ENCODE assay signal across 29 cellular contexts in genomic region chr2:55874338-55874737, GRCh38. TPM values are rescaled to one million over a fixed set of nuclear protein-coding genes. Genes with fewer than 3 reads are reported as not detected.
"Had no signal": no experiment of that assay in that cellular context is flagged by ENCODE, and none has a peak within 500 bp of the region (broad histone marks: within the 10 kb centered on the region; RNA-seq: fewer than 3 reads in every experiment).

No MANE protein-coding gene starts in this region.

- H3K36me3 Mint-ChIP-seq: naive B cell; natural killer cell treated with Interleukin-12 subunit alpha and Interleukin-12 subunit beta and Interleukin-15 and Interleukin-18, amount 100 ng/mL, for 72 hours; neural progenitor cell; stimulated activated memory B cell treated with anti-CD40 and anti-IgM and Interleukin-4, amounts not matched to agents 10 μg/mL and 1 μg/mL and 100 μg/mL, for 72 hours had no signal

- H3K4me3 Mint-ChIP-seq: mesothelial cell of epicardium; naive B cell; natural killer cell treated with Interleukin-12 subunit alpha and Interleukin-12 subunit beta and Interleukin-15 and Interleukin-18, amount 100 ng/mL, for 72 hours; neural progenitor cell; stimulated activated memory B cell treated with anti-CD40 and anti-IgM and Interleukin-4, amounts not matched to agents 10 μg/mL and 1 μg/mL and 100 μg/mL, for 72 hours had no signal

- H3K4me2 ChIP-seq: hepatocyte, neural progenitor cell had no signal

- H2AFZ ChIP-seq: hepatocyte, neural progenitor cell had no signal

- H3K27me3 ChIP-seq: esophagus muscularis mucosa, foreskin keratinocyte, gastroesophageal sphincter, heart left ventricle, hepatocyte, left lung, neural progenitor cell, spleen, testis, transverse colon, upper lobe of right lung, uterus had no signal

- H3K27ac ChIP-seq: coronary artery, esophagus muscularis mucosa, foreskin keratinocyte, gastroesophageal sphincter, heart left ventricle, hepatocyte, left lung, neural progenitor cell, prostate gland, skin epidermis, spleen, testis, transverse colon, upper lobe of right lung, uterus had no signal

- H3K27me3 Mint-ChIP-seq: stimulated activated memory B cell treated with anti-CD40 and anti-IgM and Interleukin-4, amounts not matched to agents 10 μg/mL and 1 μg/mL and 100 μg/mL, for 72 hours had no signal

- H3K4me1 ChIP-seq: esophagus muscularis mucosa, foreskin keratinocyte, gastroesophageal sphincter, left lung, neural progenitor cell, prostate gland, testis, transverse colon, upper lobe of right lung, uterus had no signal

- H3K4me3 ChIP-seq: coronary artery, esophagus muscularis mucosa, gastroesophageal sphincter, heart left ventricle, hepatocyte, left lung, mucosa of descending colon, neural progenitor cell, prostate gland, skin epidermis, spleen, testis, transverse colon, upper lobe of right lung, uterus had no signal

- ATAC-seq: foreskin keratinocyte; gastroesophageal sphincter; heart left ventricle; left cardiac atrium; left lung; mucosa of descending colon; natural killer cell treated with Interleukin-12 subunit alpha and Interleukin-12 subunit beta and Interleukin-15 and Interleukin-18, amount 100 ng/mL, for 72 hours; right cardiac atrium; stimulated activated memory B cell treated with anti-CD40 and anti-IgM and Interleukin-4, amounts not matched to agents 10 μg/mL and 1 μg/mL and 100 μg/mL, for 72 hours; stimulated activated naive CD8-positive, alpha-beta T cell treated with anti-CD3 and anti-CD28 coated beads, Interleukin-15, Interleukin-2, amounts not matched to agents 100 U/mL and 50 U/mL, for 24 hours; upper lobe of right lung had no signal

- H3K9me3 Mint-ChIP-seq: mesothelial cell of epicardium; neural progenitor cell; stimulated activated memory B cell treated with anti-CD40 and anti-IgM and Interleukin-4, amounts not matched to agents 10 μg/mL and 1 μg/mL and 100 μg/mL, for 72 hours had no signal

- FAIRE-seq: endothelial cell of umbilical vein had no signal

- H3K9ac ChIP-seq: neural progenitor cell had no signal

- H3K9me3 ChIP-seq: esophagus muscularis mucosa, gastroesophageal sphincter, heart left ventricle, left lung, mucosa of descending colon, prostate gland, spleen, testis, transverse colon, upper lobe of right lung, uterus had no signal

- DNase-seq: dermis blood vessel endothelial cell; effector memory CD4-positive, alpha-beta T cell; foreskin keratinocyte; heart left ventricle; left cardiac atrium; left lung; mesenchymal stem cell; mucosa of descending colon; naive B cell; right cardiac atrium; spleen; stimulated activated CD4-positive, alpha-beta T cell treated with anti-CD3 and anti-CD28 coated beads, Interleukin-4, amount 100 ng/mL, for 4 hours; stimulated activated naive CD8-positive, alpha-beta T cell treated with anti-CD3 and anti-CD28 coated beads, Interleukin-15, Interleukin-2, amounts not matched to agents 100 U/mL and 50 U/mL, for 24 hours; substantia nigra; testis; transverse colon; upper lobe of right lung; uterus had no signal

- H3K36me3 ChIP-seq: esophagus muscularis mucosa, gastroesophageal sphincter, neural progenitor cell, prostate gland, spleen, transverse colon, uterus had no signal

- H3K79me2 ChIP-seq: hepatocyte had no signal

- H3K27ac Mint-ChIP-seq: mesothelial cell of epicardium; naive B cell; natural killer cell treated with Interleukin-12 subunit alpha and Interleukin-12 subunit beta and Interleukin-15 and Interleukin-18, amount 100 ng/mL, for 72 hours; neural progenitor cell; stimulated activated memory B cell treated with anti-CD40 and anti-IgM and Interleukin-4, amounts not matched to agents 10 μg/mL and 1 μg/mL and 100 μg/mL, for 72 hours had no signal

RNA-seq across cellular contexts. Expression of gene EFEMP1, which starts 49.2 kb away (rescaled TPM):
- total RNA-seq: natural killer cell treated with Interleukin-12 subunit alpha and Interleukin-12 subunit beta and Interleukin-15 and Interleukin-18, amount 100 ng/mL, for 72 hours had no signal
